ENCODE assay signal across 19 cellular contexts in genomic region chr1:47228644-47229030, GRCh38. TPM values are rescaled to one million over a fixed set of nuclear protein-coding genes. Genes with fewer than 3 reads are reported as not detected.
DNase-seq lines count a peak whose midpoint lies in the region; ATAC-seq and TF ChIP-seq lines count a peak whose summit lies in the region.
"Had no signal": no experiment of that assay in that cellular context is flagged by ENCODE, and none has a peak within 500 bp of the region (broad histone marks: within the 10 kb centered on the region; RNA-seq: fewer than 3 reads in every experiment).

No MANE protein-coding gene starts in this region.

- H3K9me3 Mint-ChIP-seq in stimulated activated naive CD8-positive, alpha-beta T cell treated with anti-CD3 and anti-CD28 coated beads, Interleukin-15, amount 100 ng/mL, for 72 hours: no peaks in the 10 kb centered on the region
- H3K9me3 Mint-ChIP-seq: activated CD4-positive, alpha-beta memory T cell treated with anti-CD3 and anti-CD28 coated beads for 36 hours; activated naive CD8-positive, alpha-beta T cell treated with anti-CD3 and anti-CD28 coated beads for 36 hours; memory B cell had no signal

- H3K27me3 ChIP-seq in body of pancreas (peaks cover 9 to 59% of the 10 kb centered on the region in 2 donors), right atrium auricular region (peaks cover 29 to 62% of the 10 kb centered on the region in 2 donors), parathyroid adenoma (ENCODE audit: control insufficient read depth, insufficient read depth, low read length) (peaks cover 20% of the 10 kb centered on the region), aorta (ENCODE audit: control insufficient read depth in 1 of 2, insufficient read depth in 2 of 2, low read length in 1 of 2) (no peaks in the 10 kb centered on the region)

- no peak overlapping the region for H3K4me3 Mint-ChIP-seq in stimulated activated naive CD8-positive, alpha-beta T cell treated with anti-CD3 and anti-CD28 coated beads, Interleukin-15, amount 100 ng/mL, for 72 hours
- H3K4me3 Mint-ChIP-seq: activated CD4-positive, alpha-beta memory T cell treated with anti-CD3 and anti-CD28 coated beads for 36 hours; activated naive CD8-positive, alpha-beta T cell treated with anti-CD3 and anti-CD28 coated beads for 36 hours; memory B cell had no signal

- peaks cover 35% of the 10 kb centered on the region for H3K4me1 ChIP-seq in body of pancreas
- peaks cover 0 to 55% of the 10 kb centered on the region in 2 donors for H3K4me1 ChIP-seq in right atrium auricular region
- H3K4me1 ChIP-seq in parathyroid adenoma: no peaks in the 10 kb centered on the region
- H3K4me1 ChIP-seq in aorta (ENCODE audit: control insufficient read depth in 1 of 2, insufficient read depth in 2 of 2, low read length in 2 of 2): no peaks in the 10 kb centered on the region

- H3K4me3 ChIP-seq in body of pancreas (no peak overlapping the region), right atrium auricular region (peak overlapping the region; percentile 40 to 48), parathyroid adenoma (ENCODE audit: low read depth, low read length) (no peak overlapping the region), aorta (ENCODE audit: low read length in 2 of 2) (no peak overlapping the region)

- H3K79me2 ChIP-seq in parathyroid adenoma: no peaks in the 10 kb centered on the region

- no peak overlapping the region for H2AFZ ChIP-seq in parathyroid adenoma

- DNase-seq in GM10266 (ENCODE audit: extremely low spot score) (peak; percentile 26), body of pancreas (no peak), right atrium auricular region (ENCODE audit: low spot score) (no peak), dedifferentiated amniotic fluid mesenchymal stem cell (ENCODE audit: extremely low spot score) (no peak), NCI-H146 (lab: John Stamatoyannopoulos, UW) (no peak), aorta (no peak)
- DNase-seq in stimulated activated naive CD8-positive, alpha-beta T cell treated with anti-CD3 and anti-CD28 coated beads, Interleukin-15, amount 100 ng/mL, for 72 hours: no peak
- DNase-seq: activated CD4-positive, alpha-beta memory T cell treated with anti-CD3 and anti-CD28 coated beads for 36 hours; activated naive CD8-positive, alpha-beta T cell treated with anti-CD3 and anti-CD28 coated beads for 36 hours; DMS153; effector memory CD4-positive, alpha-beta T cell; GOT3; NCI-H1048; RPMI8226; stimulated activated naive CD8-positive, alpha-beta T cell treated with anti-CD3 and anti-CD28 coated beads, Interleukin-15, Interleukin-2, amounts not matched to agents 100 U/mL and 50 U/mL, for 24 hours had no signal

- WGBS in body of pancreas, 2 donors: 46 to 88% methylated on average over 3 to 12 of the region's 12 CpGs
- WGBS in aorta, 2 donors: 83 to 86% methylated on average over 12 of the region's 12 CpGs

- no peak overlapping the region for H3K9ac ChIP-seq in parathyroid adenoma

- no peaks in the 10 kb centered on the region for H3K27me3 Mint-ChIP-seq in stimulated activated naive CD8-positive, alpha-beta T cell treated with anti-CD3 and anti-CD28 coated beads, Interleukin-15, amount 100 ng/mL, for 72 hours

- H3K9me3 ChIP-seq in body of pancreas (no peaks in the 10 kb centered on the region), right atrium auricular region (no peaks in the 10 kb centered on the region), parathyroid adenoma (ENCODE audit: control insufficient read depth, low read length) (no peaks in the 10 kb centered on the region), aorta (ENCODE audit: control insufficient read depth, low read length) (no peaks in the 10 kb centered on the region)

- ATAC-seq in body of pancreas: peak; percentile 10
- no peak for ATAC-seq in aorta (ENCODE audit: low FRiP score)
- ATAC-seq in stimulated activated naive CD8-positive, alpha-beta T cell treated with anti-CD3 and anti-CD28 coated beads, Interleukin-15, amount 100 ng/mL, for 72 hours: no peak
- ATAC-seq: stimulated activated naive CD8-positive, alpha-beta T cell treated with anti-CD3 and anti-CD28 coated beads, Interleukin-15, Interleukin-2, amounts not matched to agents 100 U/mL and 50 U/mL, for 24 hours had no signal

- peaks cover 45% of the 10 kb centered on the region for H3K4me1 Mint-ChIP-seq in stimulated activated naive CD8-positive, alpha-beta T cell treated with anti-CD3 and anti-CD28 coated beads, Interleukin-15, amount 100 ng/mL, for 72 hours

- peak in 2 of 3 donors; percentile 19 to 22 for TF ChIP-seq POLR2A in body of pancreas (IDR thresholded peaks at IDR 0.05)

- H3K27ac ChIP-seq in body of pancreas (no peak overlapping the region), right atrium auricular region (peak overlapping the region; percentile 78 to 81), parathyroid adenoma (peak overlapping the region; percentile 61), aorta (ENCODE audit: low read depth in 1 of 2, low read length in 2 of 2) (no peak overlapping the region)

- H3K36me3 ChIP-seq in body of pancreas (replicated peaks in 1 of 2; ENCODE audit: insufficient read depth in 1 of 2, low read depth in 2 of 2): no peaks in the 10 kb centered on the region
- no peaks in the 10 kb centered on the region for H3K36me3 ChIP-seq in right atrium auricular region
- H3K36me3 ChIP-seq in parathyroid adenoma (ENCODE audit: control insufficient read depth, insufficient read depth, low read length): no peaks in the 10 kb centered on the region
- no peaks in the 10 kb centered on the region for H3K36me3 ChIP-seq in aorta (ENCODE audit: control insufficient read depth in 1 of 2, insufficient read depth in 2 of 2, low read length in 1 of 2)

- H3K4me2 ChIP-seq in parathyroid adenoma (ENCODE audit: low read length): no peak overlapping the region

- intact Hi-C loops in body of pancreas (cut with DNase I) (no loop called here), aorta (cut with DNase I) (no loop called here)

- H3K27ac Mint-ChIP-seq in stimulated activated naive CD8-positive, alpha-beta T cell treated with anti-CD3 and anti-CD28 coated beads, Interleukin-15, amount 100 ng/mL, for 72 hours: no peak overlapping the region
- H3K27ac Mint-ChIP-seq: activated CD4-positive, alpha-beta memory T cell treated with anti-CD3 and anti-CD28 coated beads for 36 hours; activated naive CD8-positive, alpha-beta T cell treated with anti-CD3 and anti-CD28 coated beads for 36 hours; memory B cell; nephron had no signal

- TF ChIP-seq CTCF in GM10266 (IDR thresholded peaks at IDR 0.05; ENCODE audit: control insufficient read depth, insufficient read depth, low read depth, missing control alignments) (no peak), body of pancreas (IDR thresholded peaks at IDR 0.05) (no peak), right atrium auricular region (IDR thresholded peaks at IDR 0.05) (no peak), parathyroid adenoma (IDR thresholded peaks at IDR 0.05) (no peak)

RNA-seq across cellular contexts. Expression of gene TAL1, which starts 3.4 kb away (rescaled TPM):
- total RNA-seq in body of pancreas (1 to 10 TPM; 2.3 to 2.6 TPM), right atrium auricular region (1 to 10 TPM; 3.1 to 4.1 TPM), aorta (10 to 100 TPM in 1 of 2 donors, 1 to 10 TPM in 1; 6.0 to 12.3 TPM)
- polyA plus RNA-seq in aorta: under 1 TPM; 0.63 to 0.77 TPM
- total RNA-seq: activated naive CD8-positive, alpha-beta T cell treated with anti-CD3 and anti-CD28 coated beads for 36 hours; bronchial epithelial cell had no signal

RNA-seq across cellular contexts. Expression of gene PDZK1IP1, which starts 38.8 kb away (rescaled TPM):
- 10 to 100 TPM; 54.2 to 56.4 TPM for total RNA-seq in body of pancreas
- 10 to 100 TPM in 1 of 2 donors, 1 to 10 TPM in 1; 3.1 to 10.6 TPM for total RNA-seq in right atrium auricular region
- 1 to 10 TPM in 1 of 2 donors, under 1 TPM in 1; 0.71 to 3.7 TPM for total RNA-seq in aorta
- polyA plus RNA-seq in aorta: 1 to 10 TPM; 1.3 to 2.1 TPM
- total RNA-seq: activated CD4-positive, alpha-beta memory T cell treated with anti-CD3 and anti-CD28 coated beads for 36 hours; activated naive CD8-positive, alpha-beta T cell treated with anti-CD3 and anti-CD28 coated beads for 36 hours had no signal

Comparison
In these comparisons a context has a peak if more than half of its experiments do, and no peak if none do; other contexts are left out.
1. H3K27ac ChIP-seq: peak in right atrium auricular region (2 of 2) and parathyroid adenoma (single experiment); none in body of pancreas (0 of 4) and aorta (0 of 2).
2. H3K4me3 ChIP-seq: peak in right atrium auricular region (2 of 2); none in body of pancreas (0 of 2), parathyroid adenoma (single experiment) and aorta (0 of 2).
3. RNA of gene PDZK1IP1, which starts 38.8 kb away (total RNA-seq): 54.2 to 56.4 TPM in body of pancreas; 3.1 to 10.6 TPM in right atrium auricular region and 0.71 to 3.7 TPM in aorta; every median in the first group is over 4 times any median in the second.